12 cellular contexts compared by ENCODE assay signal in the genomic region with DNA sequence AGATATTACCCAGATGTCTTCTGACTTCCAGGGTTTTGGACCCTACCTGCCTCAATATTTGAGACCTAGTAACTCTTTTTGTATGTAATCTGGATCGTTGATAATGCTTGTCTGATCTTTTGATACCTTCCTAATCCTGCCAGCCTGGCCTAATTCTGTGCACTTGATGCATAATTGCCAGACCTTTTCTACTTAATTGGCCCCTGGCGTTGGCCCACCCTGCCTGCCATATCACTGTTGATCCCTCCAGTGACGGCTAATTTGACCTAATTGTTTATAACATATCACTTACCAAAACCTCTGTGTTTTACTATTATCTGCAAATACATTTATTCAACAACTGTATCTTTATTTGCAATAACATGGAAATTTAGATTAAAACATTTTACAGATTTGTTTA.
"Had no signal": no experiment of that assay in that cellular context is flagged by ENCODE, and none has a peak within 500 bp of the region (broad histone marks: within the 10 kb centered on the region; RNA-seq: fewer than 3 reads in every experiment).

No MANE protein-coding gene starts in this region.

- H3K4me3 ChIP-seq: right atrium auricular region, skin epidermis, stomach, thyroid gland, vagina had no signal

- ATAC-seq: activated CD4-positive, alpha-beta T cell treated with anti-CD3 and anti-CD28 coated beads for 36 hours; natural killer cell had no signal

- DNase-seq: activated CD4-positive, alpha-beta memory T cell treated with anti-CD3 and anti-CD28 coated beads, Interleukin-2, amount 10 ng/mL, durations not matched to agents 7 days and 5 days; activated CD4-positive, alpha-beta T cell treated with anti-CD3 and anti-CD28 coated beads for 36 hours; activated naive CD4-positive, alpha-beta T cell; glutamatergic neuron; mammary epithelial cell; natural killer cell; stomach; T1000; thyroid gland had no signal

- H3K27ac ChIP-seq: right atrium auricular region, stomach, thyroid gland, vagina had no signal

- H3K36me3 ChIP-seq: right atrium auricular region, stomach, thyroid gland, vagina had no signal

- H3K27me3 ChIP-seq: right atrium auricular region, stomach, thyroid gland, vagina had no signal

- H3K9me3 ChIP-seq: right atrium auricular region, stomach, thyroid gland, vagina had no signal
